8 cellular contexts compared by ENCODE assay signal in the genomic region with DNA sequence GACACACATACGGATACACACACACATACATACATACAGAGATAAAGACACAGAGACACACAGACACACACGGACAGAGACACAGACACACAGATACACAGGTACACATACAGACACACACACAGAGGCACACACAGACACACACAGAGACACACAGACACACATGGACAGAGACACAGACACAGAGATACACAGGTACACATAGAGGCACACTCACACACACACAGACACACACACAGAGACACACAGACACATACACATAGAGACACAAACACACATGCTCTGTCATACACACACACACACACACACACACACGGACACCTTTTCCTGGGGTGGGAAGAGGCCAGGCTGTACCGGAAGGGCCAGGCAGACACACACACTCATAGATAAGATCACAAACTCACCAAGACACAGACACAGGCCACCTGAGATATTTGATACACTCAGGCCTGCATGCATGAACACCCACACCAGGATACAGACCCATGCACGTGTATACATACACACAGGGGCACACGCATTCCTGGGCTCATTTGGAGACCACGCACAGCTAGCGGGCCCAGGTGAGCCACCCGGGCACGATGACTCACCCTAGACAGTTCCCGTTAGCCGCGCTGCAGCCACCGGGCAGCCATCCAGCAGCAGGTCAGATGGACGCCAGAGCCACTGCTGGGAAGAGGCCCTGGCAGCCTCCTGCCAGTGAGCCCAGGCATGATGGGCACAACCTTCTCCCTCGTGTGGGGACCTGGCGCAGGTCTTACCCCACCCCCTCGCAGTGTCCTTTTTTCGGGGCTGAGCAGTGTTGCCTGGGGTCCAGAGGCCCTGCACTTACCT. TPM values are rescaled to one million over a fixed set of nuclear protein-coding genes. Genes with fewer than 3 reads are reported as not detected.
DNase-seq lines count a peak whose midpoint lies in the region; ATAC-seq, FAIRE-seq and TF ChIP-seq lines count a peak whose summit lies in the region.

No MANE protein-coding gene starts in this region.

- H3K27me3 ChIP-seq in adrenal gland (no peaks in the 10 kb centered on the region), skeletal muscle tissue (ENCODE audit: control insufficient read depth in 3 of 3, insufficient read depth in 3 of 3, low read length in 3 of 3) (peaks cover 0 to 19% (median 5%) of the 10 kb centered on the region in 3 donors)

- no peak for ATAC-seq in GM18907 (IDR thresholded peaks at IDR 0.05; ENCODE audit: unreplicated experiment)

- CTCF ChIA-PET in GM10248 (lab: Yijun Ruan, JAX): interaction anchor here (1.6 kb wide), 1 partner anchor 66 kb away, joined by 11 read pairs; no protein-coding TSS in a partner anchor

- intact Hi-C loops in adrenal gland (cut with DNase I) (loop anchor here (5.0 kb wide), 2 partner anchors 47 to 67 kb away; no protein-coding TSS in a partner anchor), kidney (cut with DNase I) (loop anchor here (10.0 kb wide), 1 partner anchor 65 kb away; no protein-coding TSS in a partner anchor)

- H3K4me3 ChIP-seq in adrenal gland (no peak overlapping the region), kidney (ENCODE audit: low read length in 2 of 2) (no peak overlapping the region), skeletal muscle tissue (ENCODE audit: low read length in 3 of 3) (peak overlapping the region in 1 of 3 donors; percentile 29)

- TF ChIP-seq POLR2A in adrenal gland (IDR thresholded peaks at IDR 0.05): no peak

- TF ChIP-seq CTCF in adrenal gland (IDR thresholded peaks at IDR 0.05) (no peak), kidney (IDR thresholded peaks at IDR 0.05; ENCODE audit: borderline replicate concordance, extremely low read depth, insufficient read depth) (no peak), GM10248 (IDR thresholded peaks at IDR 0.05; ENCODE audit: control extremely low read depth, extremely low read depth, low read depth, missing control alignments) (no peak)

- POLR2A ChIA-PET in GM10248 (lab: Yijun Ruan, JAX): no interaction called here

- H3K9ac ChIP-seq in kidney (ENCODE audit: low read length in 2 of 2) (no peak overlapping the region), skeletal muscle tissue (ENCODE audit: low read depth in 1 of 3, low read length in 3 of 3) (peak overlapping the region in 2 of 3 donors; percentile 25 to 38)

- H3K36me3 ChIP-seq in adrenal gland (replicated peaks in 1 of 2) (no peaks in the 10 kb centered on the region), kidney (ENCODE audit: control insufficient read depth in 1 of 2, insufficient read depth in 2 of 2, low read length in 2 of 2) (no peaks in the 10 kb centered on the region), skeletal muscle tissue (ENCODE audit: control insufficient read depth in 3 of 3, insufficient read depth in 3 of 3, low read length in 3 of 3) (no peaks in the 10 kb centered on the region)

- H3K4me1 ChIP-seq in adrenal gland (replicated peaks in 1 of 2) (peaks cover 7 to 22% of the 10 kb centered on the region in 2 donors), kidney (ENCODE audit: control insufficient read depth in 1 of 2, insufficient read depth in 1 of 2, low read depth in 1 of 2, low read length in 2 of 2) (peaks cover 5 to 24% of the 10 kb centered on the region in 2 donors), skeletal muscle tissue (ENCODE audit: control insufficient read depth in 3 of 3, insufficient read depth in 3 of 3, low read length in 3 of 3) (peaks cover 31 to 56% (median 43%) of the 10 kb centered on the region in 3 donors)

- DNase-seq in HT-29 (ENCODE audit: low spot score) (peak; percentile 61), adrenal gland (peak; percentile 89 to 96 (median 94)), kidney (peak; percentile 95), GM10248 (ENCODE audit: extremely low spot score) (no peak), NCI-H1092 (lab: John Stamatoyannopoulos, UW) (no peak), midbrain (lab: John Stamatoyannopoulos, UW) (no peak)

- WGBS in adrenal gland, 4 donors: 42 to 73% (median 53%) methylated on average over 6 to 19 of the region's 19 CpGs

- no peaks in the 10 kb centered on the region for H3K9me3 ChIP-seq in adrenal gland (replicated peaks in 1 of 3)
- H3K9me3 ChIP-seq in kidney (ENCODE audit: control insufficient read depth in 1 of 2, low read length in 2 of 2): no peaks in the 10 kb centered on the region
- H3K9me3 ChIP-seq in skeletal muscle tissue (ENCODE audit: control insufficient read depth in 3 of 3, low read length in 3 of 3): no peaks in the 10 kb centered on the region

- no peak for FAIRE-seq in kidney (lab: Jason Lieb, UNC)

- H3K27ac ChIP-seq in adrenal gland (peak overlapping the region in 2 of 5 donors; percentile 79 to 82), kidney (ENCODE audit: low read depth in 2 of 2, low read length in 2 of 2) (no peak overlapping the region), skeletal muscle tissue (ENCODE audit: low read depth, low read length) (peak overlapping the region; percentile 54)

RNA-seq across cellular contexts. Expression of gene AHNAK2, which starts 1.8 kb away (rescaled TPM):
- 1.5 and 1.6 TPM in 2 replicates for total RNA-seq in HT-29 (2014; rRNA removed; shearing (Covaris generic))
- total RNA-seq in adrenal gland (10 to 100 TPM in 2 of 8 donors, 1 to 10 TPM in 4, under 1 TPM in 2; 0.69 to 16.0 (median 4.1) TPM), kidney (72.0 TPM), skeletal muscle tissue (11.5 TPM)
- polyA plus RNA-seq in adrenal gland (1 to 10 TPM; 1.8 to 6.5 (median 4.4) TPM), kidney (ENCODE audit: insufficient read depth, low read depth, low replicate concordance) (1.1 TPM)

RNA-seq across cellular contexts. Expression of gene CLBA1, which starts 5.6 kb away (rescaled TPM):
- total RNA-seq in HT-29 (2014; rRNA removed; shearing (Covaris generic)): 9.8 and 11.6 TPM in 2 replicates
- total RNA-seq in adrenal gland: 10 to 100 TPM in 2 of 8 donors, 1 to 10 TPM in 6; 6.3 to 13.4 (median 8.4) TPM
- 10 to 100 TPM; 11.1 to 22.5 (median 19.9) TPM for polyA plus RNA-seq in adrenal gland
- total RNA-seq in kidney: 22.6 TPM
- polyA plus RNA-seq in kidney (ENCODE audit: insufficient read depth, low read depth, low replicate concordance): 13.2 TPM
- 2.1 TPM for total RNA-seq in skeletal muscle tissue

RNA-seq across cellular contexts. Expression of gene CDCA4, which starts 40.9 kb away (rescaled TPM):
- 45.4 and 45.7 TPM in 2 replicates for total RNA-seq in HT-29 (2014; rRNA removed; shearing (Covaris generic))
- total RNA-seq in adrenal gland (1 to 10 TPM in 7 of 8 donors, under 1 TPM in 1; 0.66 to 6.1 (median 3.9) TPM), kidney (6.3 TPM), skeletal muscle tissue (15.1 TPM)
- polyA plus RNA-seq in adrenal gland (1 to 10 TPM; 1.9 to 6.8 (median 4.9) TPM), kidney (ENCODE audit: insufficient read depth, low read depth, low replicate concordance) (4.1 TPM)

RNA-seq across cellular contexts. Expression of gene PLD4, which starts 55.3 kb away (rescaled TPM):
- total RNA-seq in HT-29 (2014; rRNA removed; shearing (Covaris generic)): not detected in 2 replicates
- 1 to 10 TPM in 1 of 8 donors, under 1 TPM in 4, not detected in 3; 0.30 to 1.9 (median 0.50) TPM for total RNA-seq in adrenal gland
- 1 to 10 TPM in 1 of 3 donors, under 1 TPM in 2; 0.37 to 1.0 (median 0.64) TPM for polyA plus RNA-seq in adrenal gland
- total RNA-seq in kidney: 3.2 TPM
- not detected for polyA plus RNA-seq in kidney (ENCODE audit: insufficient read depth, low read depth, low replicate concordance)
- total RNA-seq in skeletal muscle tissue: 7.8 TPM

Comparison
In these comparisons a context has a peak if more than half of its experiments do, and no peak if none do; other contexts are left out.
1. DNase-seq: peak in HT-29 (single experiment), adrenal gland (7 of 7) and kidney (single experiment); none in GM10248 (single experiment), NCI-H1092 (single experiment) and midbrain (single experiment).
2. H3K9ac ChIP-seq: peak in skeletal muscle tissue (2 of 3); none in kidney (0 of 2).